ENCODE assay signal across 8 cellular contexts in genomic region chr1:161398900-161399256, GRCh38. TPM values are rescaled to one million over a fixed set of nuclear protein-coding genes. Genes with fewer than 3 reads are reported as not detected.
DNase-seq lines count a peak whose midpoint lies in the region; ATAC-seq and TF ChIP-seq lines count a peak whose summit lies in the region.

No MANE protein-coding gene starts in this region.

- peak overlapping the region; percentile 100 for H3K27ac ChIP-seq in RWPE1

- POLR2A ChIA-PET in RWPE1 (lab: Yijun Ruan, JAX; ENCODE audit: low non-redundant PET) = no interaction called here

- H3K4me3 ChIP-seq in fibroblast of villous mesenchyme (ENCODE audit: low read depth, low read length) (peak overlapping the region; percentile 93), retinal pigment epithelial cell (ENCODE audit: low read length) (peak overlapping the region; percentile 91)

- DNase-seq in RWPE1 (ENCODE audit: low spot score) = no peak
- DNase-seq in fibroblast of villous mesenchyme (ENCODE audit: low read depth) = no peak
- no peak for DNase-seq in retinal pigment epithelial cell (ENCODE audit: low read depth)
- DNase-seq in foreskin melanocyte = no peak
- no peak for DNase-seq in GDM1 (lab: John Stamatoyannopoulos, UW)
- no peak for DNase-seq in epidermal melanocyte (ENCODE audit: insufficient read length, low spot score)

- no peak for TF ChIP-seq CTCF in RWPE1 (conservative IDR thresholded peaks at IDR 0.05; ENCODE audit: low read depth)
- no peak for TF ChIP-seq CTCF in fibroblast of villous mesenchyme (IDR thresholded peaks at IDR 0.05; ENCODE audit: insufficient read depth, low read depth, low read length)
- no peak for TF ChIP-seq CTCF in retinal pigment epithelial cell (conservative IDR thresholded peaks at IDR 0.05; ENCODE audit: low read depth, low read length)

- CTCF ChIA-PET in RWPE1 (lab: Yijun Ruan, JAX) = no interaction called here

- ATAC-seq in GM19351 (IDR thresholded peaks at IDR 0.05; ENCODE audit: unreplicated experiment) (peak; percentile 4), GM21528 (IDR thresholded peaks at IDR 0.05; ENCODE audit: low FRiP score, unreplicated experiment) (no peak)

RNA-seq across cellular contexts. Expression of gene CFAP126, which starts 31.2 kb away (rescaled TPM):
- not detected in 2 replicates for total RNA-seq in fibroblast of villous mesenchyme
